8 cellular contexts compared by ENCODE assay signal in genomic region chr12:120495723-120496352, GRCh38. TPM values are rescaled to one million over a fixed set of nuclear protein-coding genes. Genes with fewer than 3 reads are reported as not detected.
A peak's percentile ranks its signal among the peaks of the same experiment; 100 is the strongest.
DNase-seq lines count a peak whose midpoint lies in the region; ATAC-seq, FAIRE-seq and TF ChIP-seq lines count a peak whose summit lies in the region.

DYNLL1 (plus strand) TSS chr12:120496113; CDS start chr12:120496422, 309 bp downstream.

- CTCF ChIA-PET in HepG2 (lab: Yijun Ruan, JAX; ENCODE audit: low intra/inter-chr PET ratio, low total read pairs) = no interaction called here

- BruUV-seq in HepG2 (replicated peaks; lab: Mats Ljungman, UMichigan) = no TSS peak

- H3K4me1 ChIP-seq in HepG2 (ENCODE audit: insufficient read depth, low read length) = peaks cover 28% of the 10 kb centered on the region

- H2AFZ ChIP-seq in HepG2 (ENCODE audit: low read length) = no peak within 1 kb of the TSS

- POLR2A ChIA-PET in HepG2 (lab: Yijun Ruan, JAX) = interaction anchor here (0.6 to 2.8 kb wide), 15 partner anchors 9 to 268 kb away, joined by 3 to 30 read pairs (median 6); partner anchors contain the start of genes COQ5, POP5, RNU4-1 and RNU4-2

- no peaks in the 10 kb centered on the region; a peak in 1 of 5 replicates for H3K27me3 ChIP-seq in HepG2 (ENCODE audit: control insufficient read depth in 1 of 2, insufficient read depth in 2 of 2, low read length in 2 of 2)

- H4K20me1 ChIP-seq in HepG2 (ENCODE audit: insufficient read depth, low read length) = peaks cover 10% of the 10 kb centered on the region

- in situ Hi-C loops in HepG2 (cut with HindIII; ENCODE audit: extremely low pct_ligation_motif_present, low pct_unique_long_range_greater_than_20kb) = no loop called here

- H3K4me3 ChIP-seq in HepG2 (replicated peaks in 1 of 3; ENCODE audit: insufficient read depth in 1 of 3, low read depth in 2 of 3, low read length in 3 of 3) = peak within 1 kb of the TSS; percentile 95 to 100 (median 97)

- peak within 1 kb of the TSS; percentile 69 for H3K27ac ChIP-seq in HepG2 (ENCODE audit: extremely low read length, insufficient read depth, low read length)

- TF ChIP-seq RAD21 in HepG2 (CRISPR knock-in tag; IDR thresholded peaks at IDR 0.05) = peak; percentile 6; the same call in 1 of the 2 replicates

- peaks cover 3 to 9% of the 10 kb centered on the region in 2 experiments; a peak in 3 of 5 replicates for H3K36me3 ChIP-seq in HepG2 (replicated peaks in 1 of 2; ENCODE audit: control insufficient read depth in 1 of 2, insufficient read depth in 2 of 2, low read length in 2 of 2)

- no peaks in the 10 kb centered on the region for H3K9me3 ChIP-seq in HepG2 (ENCODE audit: low read length)

- peak; percentile 95 to 100 for TF ChIP-seq POLR2A in HepG2 (IDR thresholded peaks at IDR 0.05; ENCODE audit: insufficient read depth in 1 of 2, low read depth in 2 of 2, low read length in 2 of 2)

- peaks cover 21% of the 10 kb centered on the region for H3K4me1 Mint-ChIP-seq in dendritic cell treated with granulocyte-macrophage colony-stimulating factor and Interleukin-4, amounts not matched to agents 40 ng/mL and 50 ng/mL, for 4 days (ENCODE audit: low read depth)

- no peaks in the 10 kb centered on the region for H3K27me3 Mint-ChIP-seq in dendritic cell treated with granulocyte-macrophage colony-stimulating factor and Interleukin-4, amounts not matched to agents 40 ng/mL and 50 ng/mL, for 4 days

- intact Hi-C loops in dendritic cell treated with granulocyte-macrophage colony-stimulating factor and Interleukin-4, amounts not matched to agents 40 ng/mL and 50 ng/mL, for 4 days (cut with micrococcal nuclease) = loop anchor here (1.0 to 2.0 kb wide), 4 partner anchors 27 to 57 kb away; partner anchors contain the start of genes COQ5, COX6A1, RNF10 and SRSF9
- intact Hi-C loops in HepG2 (cut with micrococcal nuclease; ENCODE audit: unreplicated experiment) = loop anchor here (2.0 to 5.0 kb wide), 2 partner anchors 27 to 41 kb away; partner anchors contain the start of gene SRSF9

- WGBS in HepG2 (ENCODE audit: low lambda C conversion rate) = 0% methylated on average over 5 of the region's 51 CpGs

- TF ChIP-seq CTCF in HepG2 (CRISPR knock-in tag; IDR thresholded peaks at IDR 0.05) = no peak; the same call in 1 of the 2 replicates

- peak within 1 kb of the TSS; percentile 98 for H3K4me2 ChIP-seq in HepG2 (ENCODE audit: low read depth, low read length)

- H3K79me2 ChIP-seq in HepG2 (ENCODE audit: insufficient read depth, low read length) = peaks cover 27% of the 10 kb centered on the region

- DNase-seq in C1 segment of cervical spinal cord (lab: John Stamatoyannopoulos, UW) = peak; percentile 63 to 93 (median 90)
- peak; percentile 91 for DNase-seq in NCI-H748 treated with DMSO at 0.1 percent for 48 hours (lab: John Stamatoyannopoulos, UW)
- peak; percentile 97 to 98 for DNase-seq in activated CD4-positive, alpha-beta T cell treated with anti-CD3 and anti-CD28 coated beads, Interleukin-2, amount 50 U/mL, for 24 hours (ENCODE audit: low read depth in 1 of 2, low spot score in 1 of 2)
- DNase-seq in HepG2 (ENCODE audit: low spot score) = peak; percentile 93
- peak; percentile 98 for DNase-seq in stimulated activated CD4-positive, alpha-beta T cell treated with anti-CD3 and anti-CD28 coated beads, Interleukin-4, amount 100 ng/mL, for 1 hour

- H3K9me3 Mint-ChIP-seq in dendritic cell treated with granulocyte-macrophage colony-stimulating factor and Interleukin-4, amounts not matched to agents 40 ng/mL and 50 ng/mL, for 4 days = no peaks in the 10 kb centered on the region

- H3K36me3 Mint-ChIP-seq in dendritic cell treated with granulocyte-macrophage colony-stimulating factor and Interleukin-4, amounts not matched to agents 40 ng/mL and 50 ng/mL, for 4 days (ENCODE audit: low read depth) = peaks cover 49% of the 10 kb centered on the region

- peak within 1 kb of the TSS; percentile 88 for H3K9ac ChIP-seq in HepG2 (ENCODE audit: insufficient read depth, low read depth, low read length)

- H3K27ac Mint-ChIP-seq in dendritic cell treated with granulocyte-macrophage colony-stimulating factor and Interleukin-4, amounts not matched to agents 40 ng/mL and 50 ng/mL, for 4 days = peak within 1 kb of the TSS; percentile 83

- FAIRE-seq in HepG2 (lab: Jason Lieb, UNC) = peak; percentile 86

- peak; percentile 91 for ATAC-seq in GM19372 (IDR thresholded peaks at IDR 0.05; ENCODE audit: low read depth, unreplicated experiment)
- peak; percentile 87 for ATAC-seq in HG03558 (IDR thresholded peaks at IDR 0.05; ENCODE audit: extremely low read depth, unreplicated experiment)
- peak; percentile 94 for ATAC-seq in HepG2

- H3K4me3 Mint-ChIP-seq in dendritic cell treated with granulocyte-macrophage colony-stimulating factor and Interleukin-4, amounts not matched to agents 40 ng/mL and 50 ng/mL, for 4 days = peak within 1 kb of the TSS; percentile 93

- TF ChIP-seq EP300 in HepG2 (IDR thresholded peaks at IDR 0.05; ENCODE audit: low read depth in 2 of 2, low read length in 2 of 2) = peak in 1 of 2 experiments; percentile 55; a peak in 3 of 4 replicates
- TF ChIP-seq EP300 in HepG2 (CRISPR knock-in tag; IDR thresholded peaks at IDR 0.05; ENCODE audit: borderline replicate concordance) = no peak

TF ChIP-seq in HepG2, 621 proteins besides CTCF, POLR2A, EP300 and RAD21 (continues in another document):
- TF ChIP-seq SRY (CRISPR knock-in tag; IDR thresholded peaks at IDR 0.05) = peak; percentile 88
- no peak for TF ChIP-seq SRSF1 (optimal IDR thresholded peaks at IDR 0.05; ENCODE audit: low read depth, low read length)
- no peak for TF ChIP-seq ZNF616 (CRISPR knock-in tag; IDR thresholded peaks at IDR 0.05; ENCODE audit: low read depth)
- TF ChIP-seq HNF4A (CRISPR knock-in tag; IDR thresholded peaks at IDR 0.05) = no peak
- TF ChIP-seq ZNF432 (CRISPR knock-in tag; IDR thresholded peaks at IDR 0.05; ENCODE audit: borderline replicate concordance) = no peak
- peak; percentile 85; the same call in 1 of the 2 replicates for TF ChIP-seq ZNF563 (CRISPR knock-in tag; IDR thresholded peaks at IDR 0.05)
- TF ChIP-seq SNAPC5 (CRISPR knock-in tag; IDR thresholded peaks at IDR 0.05; ENCODE audit: borderline replicate concordance) = no peak
- peak; percentile 63; the same call in 1 of the 2 replicates for TF ChIP-seq MXD1 (CRISPR knock-in tag; IDR thresholded peaks at IDR 0.05)
- TF ChIP-seq ZBTB42 (CRISPR knock-in tag; IDR thresholded peaks at IDR 0.05) = peak; percentile 74; the same call in 1 of the 2 replicates
- no peak for TF ChIP-seq ZBTB8A (CRISPR knock-in tag; IDR thresholded peaks at IDR 0.05; ENCODE audit: borderline replicate concordance, low read depth)
- TF ChIP-seq ZNF431 (CRISPR knock-in tag; IDR thresholded peaks at IDR 0.05; ENCODE audit: borderline replicate concordance, low read depth) = peak; percentile 68; the same call in 1 of the 2 replicates
- TF ChIP-seq ZBTB2 (CRISPR knock-in tag; IDR thresholded peaks at IDR 0.05; ENCODE audit: low read depth) = peak; percentile 36; the same call in 1 of the 2 replicates
- TF ChIP-seq ZNF580 (CRISPR knock-in tag; IDR thresholded peaks at IDR 0.05; ENCODE audit: borderline replicate concordance, low read depth) = peak; percentile 58; the same call in 1 of the 2 replicates
- TF ChIP-seq SMAD9 (CRISPR knock-in tag; IDR thresholded peaks at IDR 0.05) = no peak

RNA-seq across cellular contexts. Expression of gene DYNLL1, which starts in this region (rescaled TPM):
- 271 and 403 TPM in 2 replicates for total RNA-seq in HepG2 (2016; rRNA removed; fragmentation: Illumina TruSeq; extraction: Trizol)
- 125 and 176 TPM in 2 replicates for total RNA-seq in HepG2 (2016; cell fraction: cytosol; rRNA removed; fragmentation: Illumina TruSeq; extraction: Trizol; ENCODE audit: low read depth)
- 277 and 420 TPM in 2 replicates for total RNA-seq in HepG2 (2016; cell fraction: insoluble cytoplasmic fraction; rRNA removed; fragmentation: Illumina TruSeq; extraction: Trizol)
- total RNA-seq in HepG2 (2016; cell fraction: membrane; rRNA removed; fragmentation: Illumina TruSeq; extraction: Trizol) = 174 and 230 TPM in 2 replicates
- total RNA-seq in HepG2 (2016; cell fraction: nucleus; rRNA removed; fragmentation: Illumina TruSeq; extraction: Trizol) = 119 and 123 TPM in 2 replicates
- 294 and 318 TPM in 2 replicates for polyA plus RNA-seq in HepG2 (2011; rRNA removed)
- 305 and 402 TPM in 2 replicates for polyA plus RNA-seq in HepG2 (2011; cell fraction: cytosol; rRNA removed)
- 130 and 152 TPM in 2 replicates for polyA plus RNA-seq in HepG2 (2011; cell fraction: nucleus; rRNA removed)
- polyA plus RNA-seq in HepG2 (2012) = 350 and 505 TPM in 2 replicates
- polyA plus RNA-seq in HepG2 (2016; cell fraction: cytosol; fragmentation: Illumina TruSeq; extraction: Trizol; ENCODE audit: low read depth) = 240 and 370 TPM in 2 replicates
- polyA plus RNA-seq in HepG2 (2016; cell fraction: insoluble cytoplasmic fraction; fragmentation: Illumina TruSeq; extraction: Trizol; ENCODE audit: low read depth) = 862 and 951 TPM in 2 replicates
- 322 and 411 TPM in 2 replicates for polyA plus RNA-seq in HepG2 (2016; cell fraction: membrane; fragmentation: Illumina TruSeq; extraction: Trizol; ENCODE audit: low read depth)
- 362 and 385 TPM in 2 replicates for polyA plus RNA-seq in HepG2 (2016; cell fraction: nucleus; fragmentation: Illumina TruSeq; extraction: Trizol; ENCODE audit: insufficient read depth, low read depth)
- 59.5 and 114 TPM in 2 replicates for polyA minus RNA-seq in HepG2 (2011; rRNA and poly(A)+ RNA removed; ENCODE audit: low replicate concordance)
- polyA minus RNA-seq in HepG2 (2011; cell fraction: cytosol; rRNA and poly(A)+ RNA removed) = 80.5 and 87.3 TPM in 2 replicates
- 57.0 and 67.4 TPM in 2 replicates for polyA minus RNA-seq in HepG2 (2011; cell fraction: nucleus; rRNA and poly(A)+ RNA removed)

Comparison
In these comparisons a context has a peak if more than half of its experiments do, and no peak if none do; other contexts are left out.
1. Peak in every context shown above with its lines: DNase-seq, ATAC-seq, H3K4me3 ChIP-seq and H3K27ac ChIP-seq.